Comparison of ENCODE assay signal across 16 cellular contexts in genomic region chr10:65931291-65932080, GRCh38.
DNase-seq lines count a peak whose midpoint lies in the region; ATAC-seq, FAIRE-seq and TF ChIP-seq lines count a peak whose summit lies in the region.
"Had no signal": no experiment of that assay in that cellular context is flagged by ENCODE, and none has a peak within 500 bp of the region (broad histone marks: within the 10 kb centered on the region; RNA-seq: fewer than 3 reads in every experiment).

No MANE protein-coding gene starts in this region.

- no TSS peak for BruUV-seq in endothelial cell of umbilical vein (replicated peaks; lab: Mats Ljungman, UMichigan)

- FAIRE-seq in endothelial cell of umbilical vein (lab: Jason Lieb, UNC) = no peak

- TF ChIP-seq CTCF in endothelial cell of umbilical vein (IDR thresholded peaks at IDR 0.05; ENCODE audit: extremely low read depth in 1 of 2, insufficient read depth in 1 of 2, low read depth in 1 of 2, low read length in 2 of 2) = no peak

- no peaks in the 10 kb centered on the region for H3K36me3 ChIP-seq in Karpas-422 (ENCODE audit: insufficient read depth, low read length)
- H3K36me3 ChIP-seq in endothelial cell of umbilical vein (ENCODE audit: control insufficient read depth in 2 of 2, extremely low read depth in 1 of 2, insufficient read depth in 2 of 2, low read length in 2 of 2) = no peaks in the 10 kb centered on the region

- DNase-seq in Karpas-422 (no peak), SHP77 (lab: John Stamatoyannopoulos, UW) (peak; percentile 17 to 38), endothelial cell of umbilical vein (ENCODE audit: low read depth, low spot score) (peak; percentile 8), skeletal muscle cell (ENCODE audit: low read depth) (peak; percentile 12)
- DNase-seq in stimulated activated naive CD8-positive, alpha-beta T cell treated with anti-CD3 and anti-CD28 coated beads, Interleukin-15, Interleukin-2, amounts not matched to agents 100 U/mL and 50 U/mL, for 24 hours = no peak
- DNase-seq: Calu3; CD4-positive, alpha-beta T cell; GF-D8; GOT3; IMR-90; NCI-H1417; NCI-H2029 treated with DMSO at 0.1 percent for 48 hours; NCI-H524 treated with DMSO at 0.1 percent for 48 hours; PC-9 had no signal

- CTCF ChIA-PET in endothelial cell of umbilical vein (lab: Charles Lee) = no interaction called here

- peaks cover 36% of the 10 kb centered on the region for H3K4me1 ChIP-seq in Karpas-422 (ENCODE audit: low read length)
- no peaks in the 10 kb centered on the region for H3K4me1 ChIP-seq in endothelial cell of umbilical vein (ENCODE audit: control insufficient read depth, extremely low read depth, insufficient read depth, low read length)

- H3K9me3 ChIP-seq in Karpas-422 (ENCODE audit: low read length) (no peaks in the 10 kb centered on the region), endothelial cell of umbilical vein (replicated peaks; ENCODE audit: control insufficient read depth, insufficient read depth, low read length) (no peaks in the 10 kb centered on the region)

- no peak overlapping the region for H3K9ac ChIP-seq in Karpas-422 (ENCODE audit: low read length)
- no peak overlapping the region for H3K9ac ChIP-seq in endothelial cell of umbilical vein (replicated peaks; ENCODE audit: extremely low read depth, insufficient read depth, low read length)

- no peaks in the 10 kb centered on the region for H3K9me1 ChIP-seq in endothelial cell of umbilical vein (replicated peaks; ENCODE audit: control insufficient read depth, extremely low read depth, insufficient read depth, low read length)

- ATAC-seq in HG03565 (IDR thresholded peaks at IDR 0.05; ENCODE audit: unreplicated experiment) (no peak), GM19452 (IDR thresholded peaks at IDR 0.05; ENCODE audit: unreplicated experiment) (no peak)
- no peak for ATAC-seq in stimulated activated naive CD8-positive, alpha-beta T cell treated with anti-CD3 and anti-CD28 coated beads, Interleukin-15, Interleukin-2, amounts not matched to agents 100 U/mL and 50 U/mL, for 24 hours

- H3K79me2 ChIP-seq in Karpas-422 (ENCODE audit: low read length) (no peaks in the 10 kb centered on the region), endothelial cell of umbilical vein (ENCODE audit: control insufficient read depth, insufficient read depth, low read length) (no peaks in the 10 kb centered on the region)

- dilution Hi-C loops in endothelial cell of umbilical vein (cut with MboI; ENCODE audit: extremely low pct_ligation_motif_present, low sequenced_read_pairs) = no loop called here

- H3K27ac ChIP-seq in Karpas-422 (ENCODE audit: low read length) (no peak overlapping the region), endothelial cell of umbilical vein (ENCODE audit: insufficient read depth, low read depth, low read length) (no peak overlapping the region)
- H3K27ac ChIP-seq: PC-9 had no signal

- no peaks in the 10 kb centered on the region for H3K27me3 ChIP-seq in Karpas-422 (ENCODE audit: low read length)
- H3K27me3 ChIP-seq in endothelial cell of umbilical vein (ENCODE audit: control insufficient read depth in 2 of 2, insufficient read depth in 2 of 2, low read length in 2 of 2) = no peaks in the 10 kb centered on the region

- intact Hi-C loops in endothelial cell of umbilical vein (cut with micrococcal nuclease) = no loop called here

- no peaks in the 10 kb centered on the region for H4K20me1 ChIP-seq in Karpas-422 (ENCODE audit: insufficient read depth, low read depth, low read length)
- H4K20me1 ChIP-seq in endothelial cell of umbilical vein (replicated peaks; ENCODE audit: control insufficient read depth, extremely low read depth, insufficient read depth, low read length) = no peaks in the 10 kb centered on the region

- H2AFZ ChIP-seq in Karpas-422 (ENCODE audit: low read length) = peak overlapping the region; percentile 82
- no peak overlapping the region for H2AFZ ChIP-seq in endothelial cell of umbilical vein (ENCODE audit: low read depth, low read length)
- H2AFZ ChIP-seq: PC-9 had no signal

- H3K4me2 ChIP-seq in Karpas-422 (ENCODE audit: low read depth, low read length, poor library complexity, severe bottlenecking) (no peak overlapping the region), endothelial cell of umbilical vein (ENCODE audit: insufficient read depth, low read length) (no peak overlapping the region)
- H3K4me2 ChIP-seq: PC-9 had no signal

- POLR2A ChIA-PET in endothelial cell of umbilical vein (lab: Charles Lee) = interaction anchor here (0.6 kb wide), 1 partner anchor 1388 kb away, joined by 5 read pairs; no protein-coding TSS in a partner anchor

- no peak for TF ChIP-seq POLR2A in endothelial cell of umbilical vein (IDR thresholded peaks at IDR 0.05; ENCODE audit: low read depth, low read length)

- H3K4me3 ChIP-seq in Karpas-422 (ENCODE audit: low read length) = no peak overlapping the region
- H3K4me3 ChIP-seq in endothelial cell of umbilical vein (replicated peaks in 1 of 3; ENCODE audit: insufficient read depth in 1 of 3, low read depth in 1 of 3, low read length in 3 of 3) = no peak overlapping the region
- H3K4me3 ChIP-seq in skeletal muscle cell (ENCODE audit: low read depth, low read length) = no peak overlapping the region
- H3K4me3 ChIP-seq: PC-9 had no signal

- H3K9me2 ChIP-seq in Karpas-422 (replicated peaks; ENCODE audit: insufficient read depth, low read length) = no peaks in the 10 kb centered on the region

TF ChIP-seq in endothelial cell of umbilical vein, 7 proteins besides CTCF, POLR2A, EP300 and RAD21:
- TF ChIP-seq MYC (IDR thresholded peaks at IDR 0.05; ENCODE audit: low read depth, low read length) = no peak
- TF ChIP-seq JUN (IDR thresholded peaks at IDR 0.05; ENCODE audit: borderline replicate concordance, insufficient read depth, insufficient read length, low read depth) = no peak
- TF ChIP-seq FOS (IDR thresholded peaks at IDR 0.05; ENCODE audit: borderline replicate concordance, insufficient read depth, low read length) = no peak
- TF ChIP-seq POLR2AphosphoS5 (IDR thresholded peaks at IDR 0.05; ENCODE audit: insufficient read depth, low read depth, low read length) = no peak
- no peak for TF ChIP-seq GATA2 (IDR thresholded peaks at IDR 0.05; ENCODE audit: insufficient read depth, insufficient read length, low read depth, low read length)
- TF ChIP-seq MAX (IDR thresholded peaks at IDR 0.05; ENCODE audit: insufficient read depth, insufficient read length) = no peak
- no peak for TF ChIP-seq EZH2 (IDR thresholded peaks at IDR 0.05; ENCODE audit: borderline replicate concordance, low read depth, low read length, severe bottlenecking)

Comparison
In these comparisons a context has a peak if more than half of its experiments do, and no peak if none do; other contexts are left out.
1. DNase-seq: peak in SHP77 (2 of 2), endothelial cell of umbilical vein (single experiment) and skeletal muscle cell (single experiment); none in Karpas-422 (single experiment) and stimulated activated naive CD8-positive, alpha-beta T cell treated with anti-CD3 and anti-CD28 coated beads, Interleukin-15, Interleukin-2, amounts not matched to agents 100 U/mL and 50 U/mL, for 24 hours (single experiment).